Comparison of ENCODE assay signal across 26 cellular contexts in genomic region chr2:7022956-7023467, GRCh38.
DNase-seq lines count a peak whose midpoint lies in the region; ATAC-seq, FAIRE-seq and TF ChIP-seq lines count a peak whose summit lies in the region.
"Had no signal": no experiment of that assay in that cellular context is flagged by ENCODE, and none has a peak within 500 bp of the region (broad histone marks: within the 10 kb centered on the region; RNA-seq: fewer than 3 reads in every experiment).

No MANE protein-coding gene starts in this region.

- H3K4me1 ChIP-seq in A549: peaks cover 13% of the 10 kb centered on the region
- H3K4me1 ChIP-seq in parathyroid adenoma: peaks cover 67% of the 10 kb centered on the region
- H3K4me1 ChIP-seq: SJCRH30 had no signal

- peak overlapping the region; percentile 8 for H2AFZ ChIP-seq in parathyroid adenoma

- H3K4me3 Mint-ChIP-seq in stimulated activated memory B cell treated with anti-CD40 and anti-IgM and Interleukin-4, amounts not matched to agents 10 μg/mL and 1 μg/mL and 100 μg/mL, for 72 hours: no peak overlapping the region
- H3K4me3 Mint-ChIP-seq: activated naive CD8-positive, alpha-beta T cell treated with anti-CD3 and anti-CD28 coated beads, Interleukin-2, amount 50 U/mL, for 24 hours; central memory CD8-positive, alpha-beta T cell; H9; mesothelial cell of epicardium; neural crest cell had no signal

- no peak overlapping the region for H3K27ac ChIP-seq in A549
- peak overlapping the region; percentile 63 for H3K27ac ChIP-seq in cingulate gyrus (ENCODE audit: low read depth, low read length)
- peak overlapping the region; percentile 86 for H3K27ac ChIP-seq in parathyroid adenoma
- H3K27ac ChIP-seq: KMS-11, SJCRH30, upper lobe of right lung had no signal

- no peaks in the 10 kb centered on the region for H3K4me1 Mint-ChIP-seq in stimulated activated memory B cell treated with anti-CD40 and anti-IgM and Interleukin-4, amounts not matched to agents 10 μg/mL and 1 μg/mL and 100 μg/mL, for 72 hours
- H3K4me1 Mint-ChIP-seq: activated naive CD8-positive, alpha-beta T cell treated with anti-CD3 and anti-CD28 coated beads, Interleukin-2, amount 50 U/mL, for 24 hours had no signal

- no peak for TF ChIP-seq POLR2A in A549 (IDR thresholded peaks at IDR 0.05; ENCODE audit: low read length)

- no peak for TF ChIP-seq EP300 in A549 (IDR thresholded peaks at IDR 0.05)

- no peaks in the 10 kb centered on the region for H3K36me3 ChIP-seq in parathyroid adenoma (ENCODE audit: control insufficient read depth, insufficient read depth, low read length)
- H3K36me3 ChIP-seq: SJCRH30, upper lobe of right lung had no signal

- TF ChIP-seq CTCF in A549 (IDR thresholded peaks at IDR 0.05) (no peak), parathyroid adenoma (IDR thresholded peaks at IDR 0.05) (no peak)

- H3K9me3 ChIP-seq in A549 (no peaks in the 10 kb centered on the region), parathyroid adenoma (ENCODE audit: control insufficient read depth, low read length) (no peaks in the 10 kb centered on the region)
- H3K9me3 ChIP-seq: SJCRH30, upper lobe of right lung had no signal

- no peak for TF ChIP-seq RAD21 in A549 (conservative IDR thresholded peaks at IDR 0.05 in 1 of 2, IDR thresholded peaks at IDR 0.05 in 1 of 2)

- H3K9ac ChIP-seq in parathyroid adenoma: no peak overlapping the region
- H3K9ac ChIP-seq: KMS-11 had no signal

- POLR2A ChIA-PET in A549 (lab: Yijun Ruan, JAX): no interaction called here

- peaks cover 19% of the 10 kb centered on the region for H3K79me2 ChIP-seq in parathyroid adenoma

- H3K4me3 ChIP-seq in A549 (no peak overlapping the region), parathyroid adenoma (ENCODE audit: low read depth, low read length) (peak overlapping the region; percentile 27)
- H3K4me3 ChIP-seq: SJCRH30, upper lobe of right lung had no signal

- WGBS in A549 (ENCODE audit: missing lambda C conversion rate): 88% methylated on average over 7 of the region's 7 CpGs

- H3K4me2 ChIP-seq in A549 (0 out of 3 replicates have a peak overlapping the region, but pooled peaks have one; percentile 39), parathyroid adenoma (ENCODE audit: low read length) (peak overlapping the region; percentile 35)
- H3K4me2 ChIP-seq: KMS-11 had no signal

- no peak overlapping the region for H3K27ac Mint-ChIP-seq in stimulated activated memory B cell treated with anti-CD40 and anti-IgM and Interleukin-4, amounts not matched to agents 10 μg/mL and 1 μg/mL and 100 μg/mL, for 72 hours
- H3K27ac Mint-ChIP-seq: activated naive CD8-positive, alpha-beta T cell treated with anti-CD3 and anti-CD28 coated beads, Interleukin-2, amount 50 U/mL, for 24 hours; activated T-helper 2 cell treated with anti-CD3 and anti-CD28 coated beads, Interferon-gamma antibody, Interleukin-2, Interleukin-4, amounts not matched to agents 10 μg/mL and 5 μg/mL and 100 μg/mL, durations not matched to agents 14 hours and 24 hours and 36 hours; H9 had no signal

- CTCF ChIA-PET in A549 (lab: Yijun Ruan, JAX): interaction anchor here (0.9 to 2.2 kb wide), 5 partner anchors 9 to 126 kb away, joined by 3 to 9 read pairs (median 4); no protein-coding TSS in a partner anchor

- H3K27me3 Mint-ChIP-seq in stimulated activated memory B cell treated with anti-CD40 and anti-IgM and Interleukin-4, amounts not matched to agents 10 μg/mL and 1 μg/mL and 100 μg/mL, for 72 hours: no peaks in the 10 kb centered on the region
- H3K27me3 Mint-ChIP-seq: activated naive CD8-positive, alpha-beta T cell treated with anti-CD3 and anti-CD28 coated beads, Interleukin-2, amount 50 U/mL, for 24 hours; central memory CD8-positive, alpha-beta T cell had no signal

- FAIRE-seq in A549 (lab: Jason Lieb, UNC): no peak

- H3K27me3 ChIP-seq in parathyroid adenoma (ENCODE audit: control insufficient read depth, insufficient read depth, low read length): no peaks in the 10 kb centered on the region
- H3K27me3 ChIP-seq: SJCRH30, upper lobe of right lung had no signal

- no peak for DNase-seq in A549 (ENCODE audit: low read depth in 1 of 2, low spot score in 1 of 2)
- peak; percentile 71 to 95 for DNase-seq in NCI-H524 (lab: John Stamatoyannopoulos, UW)
- DNase-seq in NCI-H1105 treated with DMSO at 0.1 percent for 48 hours (lab: John Stamatoyannopoulos, UW): no peak
- DNase-seq: activated CD4-positive, alpha-beta T cell treated with anti-CD3 and anti-CD28 coated beads for 1 hour; activated naive CD8-positive, alpha-beta T cell treated with anti-CD3 and anti-CD28 coated beads, Interleukin-2, amount 50 U/mL, for 24 hours; COR-L47; H9; left cardiac atrium; NCI-H1048; NCI-H2081; NCI-H526; PC-3; retina; SJCRH30; stimulated activated naive CD8-positive, alpha-beta T cell treated with anti-CD3 and anti-CD28 coated beads, Interleukin-15, Interleukin-2, amounts not matched to agents 100 U/mL and 50 U/mL, for 24 hours; upper lobe of right lung had no signal

- no peaks in the 10 kb centered on the region for H3K36me3 Mint-ChIP-seq in stimulated activated memory B cell treated with anti-CD40 and anti-IgM and Interleukin-4, amounts not matched to agents 10 μg/mL and 1 μg/mL and 100 μg/mL, for 72 hours

- ATAC-seq in A549: no peak
- no peak for ATAC-seq in HG03039 (IDR thresholded peaks at IDR 0.05; ENCODE audit: unreplicated experiment)
- ATAC-seq in stimulated activated memory B cell treated with anti-CD40 and anti-IgM and Interleukin-4, amounts not matched to agents 10 μg/mL and 1 μg/mL and 100 μg/mL, for 72 hours: no peak
- ATAC-seq in GM18498 (IDR thresholded peaks at IDR 0.05; ENCODE audit: unreplicated experiment): no peak
- ATAC-seq: activated naive CD8-positive, alpha-beta T cell treated with anti-CD3 and anti-CD28 coated beads, Interleukin-2, amount 50 U/mL, for 24 hours; PC-3; stimulated activated naive CD8-positive, alpha-beta T cell treated with anti-CD3 and anti-CD28 coated beads, Interleukin-15, Interleukin-2, amounts not matched to agents 100 U/mL and 50 U/mL, for 24 hours had no signal

- no peaks in the 10 kb centered on the region for H3K9me3 Mint-ChIP-seq in stimulated activated memory B cell treated with anti-CD40 and anti-IgM and Interleukin-4, amounts not matched to agents 10 μg/mL and 1 μg/mL and 100 μg/mL, for 72 hours
- H3K9me3 Mint-ChIP-seq: activated naive CD8-positive, alpha-beta T cell treated with anti-CD3 and anti-CD28 coated beads, Interleukin-2, amount 50 U/mL, for 24 hours; activated T-helper 2 cell treated with anti-CD3 and anti-CD28 coated beads, Interferon-gamma antibody, Interleukin-2, Interleukin-4, amounts not matched to agents 10 μg/mL and 5 μg/mL and 100 μg/mL, durations not matched to agents 14 hours and 24 hours and 36 hours; central memory CD8-positive, alpha-beta T cell; H9; mesothelial cell of epicardium; neural crest cell had no signal

TF ChIP-seq in A549, 52 proteins besides CTCF, POLR2A, EP300 and RAD21 (continues in another document):
- TF ChIP-seq EHMT2 (IDR thresholded peaks at IDR 0.05; ENCODE audit: low read depth): no peak
- no peak for TF ChIP-seq ESRRA (IDR thresholded peaks at IDR 0.05; ENCODE audit: borderline replicate concordance, low read length)
- TF ChIP-seq HMGXB4 (CRISPR knock-in tag; IDR thresholded peaks at IDR 0.05; ENCODE audit: borderline replicate concordance): no peak
- TF ChIP-seq CEBPB (IDR thresholded peaks at IDR 0.05): no peak
- TF ChIP-seq JUNB (IDR thresholded peaks at IDR 0.05): no peak
- no peak for TF ChIP-seq NPAS2 (CRISPR knock-in tag; IDR thresholded peaks at IDR 0.05; ENCODE audit: borderline replicate concordance)
- TF ChIP-seq RARB (CRISPR knock-in tag; IDR thresholded peaks at IDR 0.05): no peak
- no peak for TF ChIP-seq RCOR1 (IDR thresholded peaks at IDR 0.05; ENCODE audit: low read depth, low read length)
- TF ChIP-seq ELK1 (IDR thresholded peaks at IDR 0.05; ENCODE audit: low read depth, low read length): no peak
- no peak for TF ChIP-seq NFE2L2 (conservative IDR thresholded peaks at IDR 0.05; ENCODE audit: low read length)
- no peak for TF ChIP-seq FOXS1 (CRISPR knock-in tag; IDR thresholded peaks at IDR 0.05)
- no peak for TF ChIP-seq USF2 (IDR thresholded peaks at IDR 0.05)
- TF ChIP-seq HDAC2 (IDR thresholded peaks at IDR 0.05): no peak
- TF ChIP-seq MAZ (IDR thresholded peaks at IDR 0.05; ENCODE audit: borderline replicate concordance, low read depth, low read length): no peak
- TF ChIP-seq KDM1A (IDR thresholded peaks at IDR 0.05; ENCODE audit: low read depth): no peak

Comparison
In these comparisons a context has a peak if more than half of its experiments do, and no peak if none do; other contexts are left out.
1. DNase-seq: peak in NCI-H524 (2 of 2); none in A549 (0 of 2) and NCI-H1105 treated with DMSO at 0.1 percent for 48 hours (single experiment).
2. H3K27ac ChIP-seq: peak in cingulate gyrus (single experiment) and parathyroid adenoma (single experiment); none in A549 (0 of 2).